In the genomic region with DNA sequence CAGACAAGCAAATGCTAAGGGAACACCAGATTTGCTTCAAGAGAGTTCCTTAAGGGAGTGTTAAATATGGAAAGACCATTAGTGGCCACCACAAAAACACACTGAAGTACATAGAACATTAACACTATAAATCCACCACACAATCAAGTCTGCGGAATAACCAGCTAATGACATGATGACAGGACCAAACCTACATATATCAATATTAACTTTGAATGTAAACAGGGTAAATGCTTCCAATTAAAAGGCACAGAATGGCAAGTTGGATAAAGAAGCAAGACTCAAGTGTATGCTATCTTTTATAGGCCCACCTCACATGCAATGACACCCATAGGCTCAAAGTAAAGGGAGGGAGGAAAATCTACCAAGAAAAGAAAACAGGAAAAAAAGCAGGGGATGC, we compare ENCODE assay signal across 26 cellular contexts.
"Had no signal": no experiment of that assay in that cellular context is flagged by ENCODE, and none has a peak within 500 bp of the region (broad histone marks: within the 10 kb centered on the region; RNA-seq: fewer than 3 reads in every experiment).

No MANE protein-coding gene starts in this region.

- H3K4me3 Mint-ChIP-seq: dendritic cell treated with granulocyte-macrophage colony-stimulating factor and Interleukin-4, amounts not matched to agents 40 ng/mL and 50 ng/mL, for 4 days; effector memory CD8-positive, alpha-beta T cell; endodermal cell had no signal

- H3K27ac ChIP-seq: colonic mucosa, coronary artery, dorsolateral prefrontal cortex, epithelial cell of prostate, esophagus muscularis mucosa, esophagus squamous epithelium, foreskin keratinocyte, gastrocnemius medialis, gastroesophageal sphincter, heart left ventricle, heart right ventricle, hepatocyte had no signal

- H3K36me3 ChIP-seq: colonic mucosa, esophagus muscularis mucosa, esophagus squamous epithelium, gastrocnemius medialis, gastroesophageal sphincter, heart left ventricle, heart right ventricle had no signal

- ATAC-seq: effector memory CD8-positive, alpha-beta T cell; esophagus mucosa; foreskin keratinocyte; gastrocnemius medialis; gastroesophageal sphincter; heart left ventricle; heart right ventricle had no signal

- H3K27me3 Mint-ChIP-seq: dendritic cell treated with granulocyte-macrophage colony-stimulating factor and Interleukin-4, amounts not matched to agents 40 ng/mL and 50 ng/mL, for 4 days had no signal

- H3K27ac Mint-ChIP-seq: dendritic cell treated with granulocyte-macrophage colony-stimulating factor and Interleukin-4, amounts not matched to agents 40 ng/mL and 50 ng/mL, for 4 days; endodermal cell had no signal

- H3K4me3 ChIP-seq: colonic mucosa, coronary artery, dorsolateral prefrontal cortex, esophagus muscularis mucosa, esophagus squamous epithelium, gastrocnemius medialis, gastroesophageal sphincter, heart left ventricle, heart right ventricle, hepatocyte had no signal

- DNase-seq: colonic mucosa; cortex of kidney; dermis blood vessel endothelial cell; dorsolateral prefrontal cortex; effector CD4-positive, alpha-beta T cell; effector CD8-positive, alpha-beta T cell; effector memory CD4-positive, alpha-beta T cell; effector memory CD8-positive, alpha-beta T cell; endodermal cell; erythroblast; esophagus squamous epithelium; foreskin fibroblast; foreskin keratinocyte; foreskin melanocyte; gastrocnemius medialis; glutamatergic neuron; head of caudate nucleus; heart left ventricle; heart right ventricle had no signal

- H3K9me3 ChIP-seq: colonic mucosa, esophagus muscularis mucosa, esophagus squamous epithelium, gastrocnemius medialis, gastroesophageal sphincter, heart left ventricle, heart right ventricle had no signal

- H3K4me1 ChIP-seq: colonic mucosa, foreskin keratinocyte had no signal
